Comparison of ENCODE assay signal across 24 cellular contexts in genomic region chr2:237773826-237774225, GRCh38. TPM values are rescaled to one million over a fixed set of nuclear protein-coding genes. Genes with fewer than 3 reads are reported as not detected.
DNase-seq lines count a peak whose midpoint lies in the region; ATAC-seq and TF ChIP-seq lines count a peak whose summit lies in the region.
"Had no signal": no experiment of that assay in that cellular context is flagged by ENCODE, and none has a peak within 500 bp of the region (broad histone marks: within the 10 kb centered on the region; RNA-seq: fewer than 3 reads in every experiment).

No MANE protein-coding gene starts in this region.

- H3K4me1 ChIP-seq in right atrium auricular region: peaks cover 0 to 13% of the 10 kb centered on the region in 2 donors

- TF ChIP-seq CTCF in right atrium auricular region (IDR thresholded peaks at IDR 0.05): no peak
- no peak for TF ChIP-seq CTCF in glutamatergic neuron (IDR thresholded peaks at IDR 0.05; ENCODE audit: partially characterized antibody, unreplicated experiment)

- no peaks in the 10 kb centered on the region for H3K27me3 ChIP-seq in right atrium auricular region

- no peaks in the 10 kb centered on the region for H3K4me1 Mint-ChIP-seq in glutamatergic neuron (ENCODE audit: low read depth, unreplicated experiment)
- H3K4me1 Mint-ChIP-seq: IgD-negative memory B cell had no signal

- no peaks in the 10 kb centered on the region for H3K36me3 Mint-ChIP-seq in glutamatergic neuron (ENCODE audit: unreplicated experiment)

- DNase-seq in Right ventricle myocardium superior (no peak), right atrium auricular region (ENCODE audit: low spot score) (no peak), glutamatergic neuron (no peak), left ventricle myocardium superior (no peak), cerebellar nuclear complex (lab: John Stamatoyannopoulos, UW) (no peak), epidermal melanocyte (ENCODE audit: insufficient read length, low spot score) (no peak)
- DNase-seq in activated CD4-positive, alpha-beta T cell treated with anti-CD3 and anti-CD28 coated beads for 48 hours: no peak
- DNase-seq: Calu3, DMS79 treated with DMSO at 0.1 percent for 48 hours, GF-D8, NCI-H1048, NCI-H1417, NCI-H1694 treated with DMSO at 0.1 percent for 48 hours, NCI-H2081, NCI-H2171, NCI-H226, NCI-H510A, NCI-H69, SIG-M5 had no signal

- H3K9me3 Mint-ChIP-seq in glutamatergic neuron (ENCODE audit: unreplicated experiment): peaks cover 1% of the 10 kb centered on the region

- no peak overlapping the region for H3K4me3 ChIP-seq in right atrium auricular region

- ATAC-seq in Right ventricle myocardium superior (ENCODE audit: poor library complexity): peak; percentile 45
- ATAC-seq in left ventricle myocardium superior: peak; percentile 68
- no peak for ATAC-seq in GM18870 (IDR thresholded peaks at IDR 0.05; ENCODE audit: unreplicated experiment)

- H3K27ac Mint-ChIP-seq in glutamatergic neuron (ENCODE audit: unreplicated experiment): peak overlapping the region; percentile 19

- peaks cover 70% of the 10 kb centered on the region for H3K36me3 ChIP-seq in right atrium auricular region

- H3K27ac ChIP-seq in right atrium auricular region: no peak overlapping the region
- H3K27ac ChIP-seq: HL-60, KMS-11, RWPE1 had no signal

- intact Hi-C loops in Right ventricle myocardium superior (cut with DNase I): no loop called here
- intact Hi-C loops in left ventricle myocardium superior (cut with micrococcal nuclease): no loop called here

- H3K27me3 Mint-ChIP-seq in glutamatergic neuron (ENCODE audit: unreplicated experiment): peaks cover 2% of the 10 kb centered on the region
- H3K27me3 Mint-ChIP-seq: IgD-negative memory B cell had no signal

- no peaks in the 10 kb centered on the region for H3K9me3 ChIP-seq in right atrium auricular region

- H3K4me3 Mint-ChIP-seq in glutamatergic neuron (ENCODE audit: unreplicated experiment): no peak overlapping the region
- H3K4me3 Mint-ChIP-seq: IgD-negative memory B cell had no signal

RNA-seq across cellular contexts. Expression of gene RBM44, which starts 24.8 kb away (rescaled TPM):
- total RNA-seq in Right ventricle myocardium superior (0.38 TPM), right atrium auricular region (under 1 TPM; 0.30 to 0.55 TPM), glutamatergic neuron (ENCODE audit: unreplicated experiment) (1.3 TPM), left ventricle myocardium superior (0.32 TPM)
